In the genomic region with DNA sequence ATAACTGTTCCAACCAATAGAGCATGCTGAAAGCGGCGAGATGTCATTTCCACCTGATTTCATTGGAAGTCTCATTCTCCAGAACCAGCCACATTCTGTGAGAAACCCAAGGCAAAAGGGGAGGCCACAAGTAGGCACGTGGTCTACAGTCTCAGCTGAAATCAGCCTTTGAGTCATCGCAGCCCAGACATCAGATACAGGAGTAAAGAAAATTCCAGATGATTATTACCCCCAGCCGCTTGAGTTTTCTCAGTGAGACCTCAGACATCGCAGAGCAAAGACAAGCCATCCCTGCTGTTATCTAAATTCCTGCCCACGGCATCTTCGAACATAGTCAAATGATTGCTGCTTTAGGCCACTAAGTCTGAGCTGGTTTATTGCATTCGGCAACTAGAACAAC, we compare ENCODE assay signal across 11 cellular contexts. TPM values are rescaled to one million over a fixed set of nuclear protein-coding genes. Genes with fewer than 3 reads are reported as not detected.
DNase-seq lines count a peak whose midpoint lies in the region; ATAC-seq and TF ChIP-seq lines count a peak whose summit lies in the region.
"Had no signal": no experiment of that assay in that cellular context is flagged by ENCODE, and none has a peak within 500 bp of the region (broad histone marks: within the 10 kb centered on the region; RNA-seq: fewer than 3 reads in every experiment).

No MANE protein-coding gene starts in this region.

- peaks cover 12% of the 10 kb centered on the region for H3F3A ChIP-seq in PC-9 (ENCODE audit: insufficient read depth, low read depth)

- intact Hi-C loops in PC-9 (cut with micrococcal nuclease; ENCODE audit: unreplicated experiment) = no loop called here

- DNase-seq in AG20443 (ENCODE audit: low spot score) = peak; percentile 71
- peak; percentile 55 for DNase-seq in LHCN-M2 (ENCODE audit: low read depth)
- peak; percentile 90 for DNase-seq in astrocyte of the hippocampus (ENCODE audit: low read depth, low spot score)
- DNase-seq in DMS153 treated with DMSO at 0.1 percent for 48 hours (lab: John Stamatoyannopoulos, UW; ENCODE audit: unreplicated experiment) = no peak
- no peak for DNase-seq in PC-9
- no peak for DNase-seq in NCI-H345 (lab: John Stamatoyannopoulos, UW)
- DNase-seq: caudate nucleus, NCI-H510A had no signal

- H3K9me2 ChIP-seq in PC-9 (ENCODE audit: insufficient read depth) = no peaks in the 10 kb centered on the region

- H3K27ac ChIP-seq in neutrophil (peak overlapping the region; percentile 88), PC-9 (no peak overlapping the region)
- H3K27ac ChIP-seq: neural progenitor cell had no signal

- H3K4me3 ChIP-seq in neutrophil (ENCODE audit: low read depth in 1 of 2, low read length in 1 of 2) (no peak overlapping the region), PC-9 (no peak overlapping the region)
- H3K4me3 ChIP-seq: neural progenitor cell had no signal

- TF ChIP-seq CTCF in neutrophil (IDR thresholded peaks at IDR 0.05) (no peak), PC-9 (conservative IDR thresholded peaks at IDR 0.05) (no peak)

- H2AFZ ChIP-seq in PC-9 = no peak overlapping the region
- H2AFZ ChIP-seq: neural progenitor cell had no signal

- H3K4me1 ChIP-seq in neutrophil (ENCODE audit: control insufficient read depth in 1 of 2, insufficient read depth in 1 of 2, low read depth in 1 of 2, low read length in 1 of 2) (peaks cover 64 to 66% of the 10 kb centered on the region in 2 experiments), PC-9 (replicated peaks; ENCODE audit: insufficient read depth) (peaks cover 4% of the 10 kb centered on the region; the same call in 1 of the 2 replicates)

- H3K4me2 ChIP-seq in PC-9 = no peak overlapping the region
- H3K4me2 ChIP-seq: neural progenitor cell had no signal

- no peaks in the 10 kb centered on the region for H3K36me3 ChIP-seq in neutrophil
- H3K36me3 ChIP-seq in PC-9 (ENCODE audit: low read depth) = no peaks in the 10 kb centered on the region
- H3K36me3 ChIP-seq: neural progenitor cell had no signal

- no TSS peak for BruUV-seq in PC-9 (replicated peaks; lab: Mats Ljungman, UMichigan)

- H3K79me2 ChIP-seq in PC-9 (ENCODE audit: low read depth) = peaks cover 64% of the 10 kb centered on the region

- H3K9me3 ChIP-seq in neutrophil (no peaks in the 10 kb centered on the region), PC-9 (ENCODE audit: insufficient read depth, low read depth) (no peaks in the 10 kb centered on the region)

- no peak for ATAC-seq in HG02759 (IDR thresholded peaks at IDR 0.05; ENCODE audit: unreplicated experiment)

- CTCF ChIA-PET in PC-9 (lab: Charles Lee) = interaction anchor here (0.6 kb wide), 1 partner anchor 14 kb away, joined by 3 read pairs; no protein-coding TSS in a partner anchor

- H4K20me1 ChIP-seq in PC-9 (ENCODE audit: insufficient read depth) = 0 out of 2 replicates have a peak, but pooled peaks cover 4% of the 10 kb centered on the region

- POLR2A ChIA-PET in PC-9 (lab: Charles Lee; ENCODE audit: unreplicated experiment) = no interaction called here

- no peaks in the 10 kb centered on the region for H3K27me3 ChIP-seq in neutrophil
- no peaks in the 10 kb centered on the region for H3K27me3 ChIP-seq in PC-9 (ENCODE audit: insufficient read depth, low read depth)
- H3K27me3 ChIP-seq: neural progenitor cell had no signal

RNA-seq across cellular contexts. Expression of a gene that starts 23.1 kb away (rescaled TPM):
- total RNA-seq in LHCN-M2 (2014; rRNA removed) = 52.9 and 60.3 TPM in 2 replicates
- polyA plus RNA-seq in LHCN-M2 (2012) = 31.6 TPM
- 65.2 and 74.6 TPM in 2 replicates for total RNA-seq in PC-9 (2021)

RNA-seq across cellular contexts. Expression of a gene that starts 57.9 kb away (rescaled TPM):
- total RNA-seq in LHCN-M2 (2014; rRNA removed) = 308 and 325 TPM in 2 replicates
- 454 TPM for polyA plus RNA-seq in LHCN-M2 (2012)
- 154 and 170 TPM in 2 replicates for total RNA-seq in PC-9 (2021)

Comparison
In these comparisons a context has a peak if more than half of its experiments do, and no peak if none do; other contexts are left out.
1. DNase-seq: peak in AG20443 (single experiment), LHCN-M2 (single experiment) and astrocyte of the hippocampus (single experiment); none in DMS153 treated with DMSO at 0.1 percent for 48 hours (single experiment), PC-9 (0 of 2) and NCI-H345 (single experiment).